ENCODE assay signal across 8 cellular contexts in the genomic region with DNA sequence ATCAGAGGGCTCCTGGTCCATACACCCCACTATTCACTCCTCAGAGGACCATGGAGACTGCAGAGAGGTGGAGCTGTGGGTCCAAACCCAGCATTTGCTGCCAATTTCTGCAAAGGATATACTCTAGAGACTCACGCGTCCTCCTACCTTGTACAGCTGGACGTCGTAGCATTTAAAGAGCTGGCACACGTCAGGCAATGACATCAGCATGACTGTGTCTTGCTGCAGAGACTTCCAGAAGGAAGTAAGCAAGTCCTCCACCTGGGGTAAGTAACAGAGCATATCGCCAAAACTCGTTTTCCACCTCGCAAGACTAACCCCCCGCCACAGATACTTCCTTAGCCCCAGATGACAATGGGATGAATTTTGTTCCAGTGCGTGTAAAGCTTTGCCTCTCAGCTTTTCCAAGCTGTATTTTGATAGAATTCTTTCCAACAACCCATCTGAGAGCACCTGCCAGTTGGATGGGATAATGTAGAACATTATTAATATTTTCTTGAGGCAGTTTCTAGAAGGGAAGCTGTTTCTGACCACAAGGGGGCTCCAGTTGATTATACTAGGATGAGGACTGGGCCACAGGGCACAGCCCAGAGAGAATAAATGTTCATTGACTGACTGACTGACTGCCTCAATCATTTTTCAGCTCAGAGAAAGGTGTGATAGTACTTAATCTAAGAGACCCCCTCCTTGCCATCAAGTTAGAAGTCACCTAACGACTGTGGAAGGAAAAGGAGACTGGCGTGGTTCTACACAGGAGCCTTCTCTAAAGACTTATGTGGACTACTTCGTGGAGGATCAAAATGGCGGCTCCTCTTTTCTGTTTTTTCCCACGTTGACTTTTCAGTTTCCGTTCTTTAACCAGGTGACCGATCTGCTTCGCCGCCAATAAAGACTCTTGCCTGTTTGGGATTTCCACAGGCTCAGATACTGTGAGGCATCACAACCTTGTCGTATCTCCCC. TPM values are rescaled to one million over a fixed set of nuclear protein-coding genes. Genes with fewer than 3 reads are reported as not detected.
DNase-seq lines count a peak whose midpoint lies in the region; ATAC-seq and TF ChIP-seq lines count a peak whose summit lies in the region.

No MANE protein-coding gene starts in this region.

- H3K23ac ChIP-seq in trophoblast cell (ENCODE audit: low read length) = no peak overlapping the region

- H3K4me3 Mint-ChIP-seq in activated T-helper 1 cell treated with anti-CD3 and anti-CD28 coated beads, Interleukin-12 subunit alpha, Interleukin-12 subunit beta, Interleukin-2, Interleukin-4 antibody, amounts not matched to agents 30 ng/mL and 10 ng/mL and 1 ng/mL, durations not matched to agents 14 hours and 24 hours and 36 hours = no peak overlapping the region

- no peak overlapping the region for H3K4me2 ChIP-seq in trophoblast cell (ENCODE audit: low read length)

- H3K9me3 ChIP-seq in Panc1 (ENCODE audit: control insufficient read depth, insufficient read depth, low read depth, low read length) (no peaks in the 10 kb centered on the region), trophoblast cell (ENCODE audit: insufficient read depth, low read depth, low read length) (no peaks in the 10 kb centered on the region), aorta (ENCODE audit: control insufficient read depth, low read length) (no peaks in the 10 kb centered on the region)

- POLR2A ChIA-PET in HEK293T (lab: Yijun Ruan, JAX) = no interaction called here
- POLR2A ChIA-PET in Panc1 (lab: Charles Lee) = no interaction called here

- no peak overlapping the region for H2BK5ac ChIP-seq in trophoblast cell (ENCODE audit: low read depth, low read length, poor library complexity)

- H4K8ac ChIP-seq in trophoblast cell (ENCODE audit: low read depth, low read length) = no peak overlapping the region

- no peaks in the 10 kb centered on the region for H3K9me3 Mint-ChIP-seq in activated T-helper 1 cell treated with anti-CD3 and anti-CD28 coated beads, Interleukin-12 subunit alpha, Interleukin-12 subunit beta, Interleukin-2, Interleukin-4 antibody, amounts not matched to agents 30 ng/mL and 10 ng/mL and 1 ng/mL, durations not matched to agents 14 hours and 24 hours and 36 hours

- no peaks in the 10 kb centered on the region for H3K27me3 Mint-ChIP-seq in activated T-helper 1 cell treated with anti-CD3 and anti-CD28 coated beads, Interleukin-12 subunit alpha, Interleukin-12 subunit beta, Interleukin-2, Interleukin-4 antibody, amounts not matched to agents 30 ng/mL and 10 ng/mL and 1 ng/mL, durations not matched to agents 14 hours and 24 hours and 36 hours (ENCODE audit: insufficient read depth)

- H2AFZ ChIP-seq in trophoblast cell (ENCODE audit: insufficient read depth, low read length, poor library complexity) = no peak overlapping the region

- no peak overlapping the region for H3K9ac ChIP-seq in trophoblast cell (ENCODE audit: low read length)

- H2BK12ac ChIP-seq in trophoblast cell (ENCODE audit: low read length) = no peak overlapping the region

- no peak overlapping the region for H3K14ac ChIP-seq in trophoblast cell (ENCODE audit: low read length)

- H2BK120ac ChIP-seq in trophoblast cell (ENCODE audit: insufficient read depth, low read length, poor library complexity) = no peak overlapping the region

- BruUV-seq in Panc1 (replicated peaks; lab: Mats Ljungman, UMichigan) = no TSS peak

- ATAC-seq in Panc1 (peak; percentile 94), foreskin keratinocyte (peak; percentile 69), aorta (ENCODE audit: low FRiP score) (peak; percentile 83), GM19023 (IDR thresholded peaks at IDR 0.05; ENCODE audit: unreplicated experiment) (no peak)

- no peaks in the 10 kb centered on the region for H3K36me3 ChIP-seq in Panc1 (ENCODE audit: control insufficient read depth, insufficient read depth, low read length)
- no peaks in the 10 kb centered on the region for H3K36me3 ChIP-seq in trophoblast cell (ENCODE audit: control insufficient read depth in 1 of 2, insufficient read depth in 2 of 2, low read length in 2 of 2)
- H3K36me3 ChIP-seq in aorta (ENCODE audit: control insufficient read depth in 1 of 2, insufficient read depth in 2 of 2, low read length in 1 of 2) = no peaks in the 10 kb centered on the region

- no CpG with 5 or more reads among the region's 20 CpGs for WGBS in trophoblast cell (ENCODE audit: extremely low coverage, insufficient coverage, insufficient read length)
- WGBS in aorta, 2 donors = 68 to 69% methylated on average over 20 of the region's 20 CpGs

- no peaks in the 10 kb centered on the region for H3K4me1 ChIP-seq in Panc1 (ENCODE audit: control insufficient read depth, insufficient read depth, low read length)
- H3K4me1 ChIP-seq in foreskin keratinocyte = no peaks in the 10 kb centered on the region
- H3K4me1 ChIP-seq in trophoblast cell (ENCODE audit: control insufficient read depth in 1 of 2, insufficient read depth in 2 of 2, low read length in 2 of 2) = no peaks in the 10 kb centered on the region
- H3K4me1 ChIP-seq in aorta (ENCODE audit: control insufficient read depth in 1 of 2, insufficient read depth in 2 of 2, low read length in 2 of 2) = no peaks in the 10 kb centered on the region

- no peaks in the 10 kb centered on the region for H3K79me1 ChIP-seq in trophoblast cell (ENCODE audit: low read length)

- no peaks in the 10 kb centered on the region for H3K27me3 ChIP-seq in Panc1 (ENCODE audit: control insufficient read depth, insufficient read depth, low read length)
- H3K27me3 ChIP-seq in foreskin keratinocyte = no peaks in the 10 kb centered on the region
- no peaks in the 10 kb centered on the region for H3K27me3 ChIP-seq in trophoblast cell (ENCODE audit: insufficient read depth, low read length)
- no peaks in the 10 kb centered on the region for H3K27me3 ChIP-seq in aorta (ENCODE audit: control insufficient read depth in 1 of 2, insufficient read depth in 2 of 2, low read length in 1 of 2)

- H3K36me3 Mint-ChIP-seq in activated T-helper 1 cell treated with anti-CD3 and anti-CD28 coated beads, Interleukin-12 subunit alpha, Interleukin-12 subunit beta, Interleukin-2, Interleukin-4 antibody, amounts not matched to agents 30 ng/mL and 10 ng/mL and 1 ng/mL, durations not matched to agents 14 hours and 24 hours and 36 hours (ENCODE audit: low read depth) = peaks cover 1% of the 10 kb centered on the region

- no peaks in the 10 kb centered on the region for H3K79me2 ChIP-seq in trophoblast cell (ENCODE audit: control insufficient read depth, insufficient read depth, low read length, poor library complexity)

- DNase-seq in CD1c-positive myeloid dendritic cell (ENCODE audit: extremely low spot score) (peak; percentile 79), HEK293T (ENCODE audit: extremely low spot score) (peak; percentile 57), Panc1 (ENCODE audit: low read depth, low spot score) (peak; percentile 33), foreskin keratinocyte (peak in 1 of 2 donors; percentile 43), trophoblast cell (peak; percentile 42 to 84), aorta (no peak)
- DNase-seq in activated T-helper 1 cell treated with anti-CD3 and anti-CD28 coated beads, Interleukin-12 subunit alpha, Interleukin-12 subunit beta, Interleukin-2, Interleukin-4 antibody, amounts not matched to agents 30 ng/mL and 10 ng/mL and 1 ng/mL, durations not matched to agents 14 hours and 24 hours and 36 hours (ENCODE audit: low spot score) = peak; percentile 52

- no peak overlapping the region for H4K12ac ChIP-seq in trophoblast cell (ENCODE audit: low read depth, low read length)

- no peak overlapping the region for H4K91ac ChIP-seq in trophoblast cell (ENCODE audit: low read depth, low read length)

- no peak overlapping the region for H2AK5ac ChIP-seq in trophoblast cell (ENCODE audit: low read length)

- intact Hi-C loops in Panc1 (cut with micrococcal nuclease; ENCODE audit: unreplicated experiment) = loop anchor here (10.0 kb wide), 1 partner anchor 416 kb away; no protein-coding TSS in a partner anchor
- intact Hi-C loops in activated T-helper 1 cell treated with anti-CD3 and anti-CD28 coated beads, Interleukin-12 subunit alpha, Interleukin-12 subunit beta, Interleukin-2, Interleukin-4 antibody, amounts not matched to agents 30 ng/mL and 10 ng/mL and 1 ng/mL, durations not matched to agents 14 hours and 24 hours and 36 hours (cut with micrococcal nuclease) = loop anchor here (1.0 to 5.0 kb wide), 7 partner anchors 76 to 454 kb away; no protein-coding TSS in a partner anchor
- intact Hi-C loops in aorta (cut with DNase I) = loop anchor here (1.0 to 10.0 kb wide), 4 partner anchors 98 to 413 kb away; partner anchors contain the start of gene MAP4K4 (in 1 of the 2)

- H3K4me3 ChIP-seq in Panc1 (ENCODE audit: low read depth in 2 of 2, low read length in 2 of 2) (no peak overlapping the region), trophoblast cell (ENCODE audit: low read depth, low read length) (no peak overlapping the region), aorta (ENCODE audit: low read length in 2 of 2) (no peak overlapping the region)

- TF ChIP-seq CTCF in Panc1 (IDR thresholded peaks at IDR 0.05) (peak; percentile 82), foreskin keratinocyte (conservative IDR thresholded peaks at IDR 0.05) (peak; percentile 96)

- H3K4me1 Mint-ChIP-seq in activated T-helper 1 cell treated with anti-CD3 and anti-CD28 coated beads, Interleukin-12 subunit alpha, Interleukin-12 subunit beta, Interleukin-2, Interleukin-4 antibody, amounts not matched to agents 30 ng/mL and 10 ng/mL and 1 ng/mL, durations not matched to agents 14 hours and 24 hours and 36 hours (ENCODE audit: low read depth) = no peaks in the 10 kb centered on the region

- CTCF ChIA-PET in HEK293T (lab: Yijun Ruan, JAX) = interaction anchor here (0.6 to 1.7 kb wide), 9 partner anchors 8 to 413 kb away, joined by 3 to 7 read pairs (median 3); no protein-coding TSS in a partner anchor
- CTCF ChIA-PET in Panc1 (lab: Charles Lee) = interaction anchor here (0.6 to 1.3 kb wide), 4 partner anchors 30 to 822 kb away, joined by 3 to 4 read pairs (median 3); no protein-coding TSS in a partner anchor

- no peak overlapping the region for H3K4ac ChIP-seq in trophoblast cell (ENCODE audit: low read depth, low read length)

- H3K27ac Mint-ChIP-seq in activated T-helper 1 cell treated with anti-CD3 and anti-CD28 coated beads, Interleukin-12 subunit alpha, Interleukin-12 subunit beta, Interleukin-2, Interleukin-4 antibody, amounts not matched to agents 30 ng/mL and 10 ng/mL and 1 ng/mL, durations not matched to agents 14 hours and 24 hours and 36 hours = no peak overlapping the region

- in situ Hi-C loops in Panc1 (cut with HindIII; ENCODE audit: low pct_unique_long_range_greater_than_20kb, low sequenced_read_pairs) = no loop called here

- H3K18ac ChIP-seq in trophoblast cell (ENCODE audit: low read length) = no peak overlapping the region

- H3K27ac ChIP-seq in Panc1 (ENCODE audit: low read length) = no peak overlapping the region
- no peak overlapping the region for H3K27ac ChIP-seq in foreskin keratinocyte
- H3K27ac ChIP-seq in trophoblast cell (ENCODE audit: low read depth, low read length) = no peak overlapping the region
- no peak overlapping the region for H3K27ac ChIP-seq in aorta (ENCODE audit: low read depth in 1 of 2, low read length in 2 of 2)

RNA-seq across cellular contexts. Expression of gene CREG2, which starts 31.7 kb away (rescaled TPM):
- total RNA-seq in Panc1 (2021; ENCODE audit: unreplicated experiment) = 0.21 TPM
- not detected for polyA plus RNA-seq in Panc1 (2012; ENCODE audit: insufficient read length)
- not detected in 2 replicates for total RNA-seq in activated T-helper 1 cell treated with anti-CD3 and anti-CD28 coated beads, Interleukin-12 subunit alpha, Interleukin-12 subunit beta, Interleukin-2, Interleukin-4 antibody, amounts not matched to agents 30 ng/mL and 10 ng/mL and 1 ng/mL, durations not matched to agents 14 hours and 24 hours and 36 hours
- 1.1 and 1.5 TPM in 2 replicates for total RNA-seq in foreskin keratinocyte
- polyA plus RNA-seq in foreskin keratinocyte = 1.1 and 1.4 TPM in 2 replicates
- 0.22 TPM in 2 replicates for polyA plus RNA-seq in trophoblast cell (2013)
- under 1 TPM in 1 of 2 donors, not detected in 1; 0.60 TPM for total RNA-seq in aorta
- polyA plus RNA-seq in aorta = not detected

RNA-seq across cellular contexts. Expression of gene RFX8, which starts 55.9 kb away (rescaled TPM):
- not detected for total RNA-seq in Panc1 (2021; ENCODE audit: unreplicated experiment)
- polyA plus RNA-seq in Panc1 (2012; ENCODE audit: insufficient read length) = not detected
- total RNA-seq in activated T-helper 1 cell treated with anti-CD3 and anti-CD28 coated beads, Interleukin-12 subunit alpha, Interleukin-12 subunit beta, Interleukin-2, Interleukin-4 antibody, amounts not matched to agents 30 ng/mL and 10 ng/mL and 1 ng/mL, durations not matched to agents 14 hours and 24 hours and 36 hours = 0.78 and 1.2 TPM in 2 replicates
- 0.18 TPM in 1 of 2 replicates, not detected in the other for total RNA-seq in foreskin keratinocyte
- 0.03 and 0.22 TPM in 2 replicates for polyA plus RNA-seq in foreskin keratinocyte
- polyA plus RNA-seq in trophoblast cell (2013) = 0.01 and 0.03 TPM in 2 replicates
- total RNA-seq in aorta = 1 to 10 TPM in 1 of 2 donors, under 1 TPM in 1; 0.96 to 1.0 TPM
- 1 to 10 TPM in 1 of 2 donors, not detected in 1; 2.1 TPM for polyA plus RNA-seq in aorta

Comparison
In these comparisons a context has a peak if more than half of its experiments do, and no peak if none do; other contexts are left out.
1. DNase-seq: peak in CD1c-positive myeloid dendritic cell (single experiment), HEK293T (single experiment), Panc1 (single experiment), activated T-helper 1 cell treated with anti-CD3 and anti-CD28 coated beads, Interleukin-12 subunit alpha, Interleukin-12 subunit beta, Interleukin-2, Interleukin-4 antibody, amounts not matched to agents 30 ng/mL and 10 ng/mL and 1 ng/mL, durations not matched to agents 14 hours and 24 hours and 36 hours (single experiment) and trophoblast cell (2 of 2); none in aorta (0 of 2).